In genomic region chr7:24981544-24981951, GRCh38 we compare ENCODE assay signal across 8 cellular contexts. TPM values are rescaled to one million over a fixed set of nuclear protein-coding genes. Genes with fewer than 3 reads are reported as not detected.
DNase-seq lines count a peak whose midpoint lies in the region; ATAC-seq and TF ChIP-seq lines count a peak whose summit lies in the region.

No MANE protein-coding gene starts in this region.

- intact Hi-C loops in dorsolateral prefrontal cortex (cut with DNase I) = loop anchor here (2.0 to 5.0 kb wide), 4 partner anchors 86 to 161 kb away; no protein-coding TSS in a partner anchor

- no peak for ATAC-seq in HG03442 (IDR thresholded peaks at IDR 0.05; ENCODE audit: unreplicated experiment)
- ATAC-seq in GM18858 (IDR thresholded peaks at IDR 0.05; ENCODE audit: unreplicated experiment) = no peak

- no peaks in the 10 kb centered on the region for H3K9me3 ChIP-seq in liver (ENCODE audit: control insufficient read depth in 4 of 4, low read length in 3 of 4)

- H3K4me1 ChIP-seq in liver (ENCODE audit: control insufficient read depth in 4 of 4, insufficient read depth in 4 of 4, low read length in 3 of 4) = peaks cover 9 to 26% (median 19%) of the 10 kb centered on the region in 4 donors

- H3K27me3 ChIP-seq in dorsolateral prefrontal cortex (no peaks in the 10 kb centered on the region), liver (ENCODE audit: control insufficient read depth in 4 of 4, insufficient read depth in 4 of 4, low read length in 3 of 4) (peaks cover 0 to 4% (median 0%) of the 10 kb centered on the region in 4 donors)

- TF ChIP-seq CTCF in dorsolateral prefrontal cortex (IDR thresholded peaks at IDR 0.05 in 54 of 56, conservative IDR thresholded peaks at IDR 0.05 in 2 of 56; ENCODE audit: low read depth in 1 of 56, partially characterized antibody in 56 of 56) (peak in 2 of 56 donors; percentile 22 to 24), liver (IDR thresholded peaks at IDR 0.05; ENCODE audit: low read depth, low read length, missing input control) (no peak)

- H3K4me3 ChIP-seq in dorsolateral prefrontal cortex (peak overlapping the region; percentile 62 to 94 (median 82)), liver (ENCODE audit: low read depth in 1 of 3, low read length in 3 of 3) (peak overlapping the region; percentile 27 to 85 (median 51))

- no peaks in the 10 kb centered on the region for H3K36me3 ChIP-seq in liver (ENCODE audit: control insufficient read depth in 4 of 4, insufficient read depth in 3 of 4, low read depth in 1 of 4, low read length in 3 of 4)

- peak overlapping the region in 1 of 2 donors; percentile 15 for H3K9ac ChIP-seq in liver (ENCODE audit: low read depth in 1 of 2, low read length in 2 of 2)

- TF ChIP-seq RAD21 in liver (IDR thresholded peaks at IDR 0.05) = no peak

- H3K27ac ChIP-seq in dorsolateral prefrontal cortex = peak overlapping the region in 56 of 59 donors; percentile 39 to 97 (median 86)
- no peak overlapping the region for H3K27ac ChIP-seq in liver (ENCODE audit: low read depth in 1 of 2, low read length in 2 of 2)

- 3% methylated on average over 33 of the region's 33 CpGs for WGBS in liver

- DNase-seq in Daoy (ENCODE audit: low read depth) (peak; percentile 74), LoVo (ENCODE audit: low spot score) (peak; percentile 29), dorsolateral prefrontal cortex (peak; percentile 30 to 90 (median 82))
- DNase-seq in activated CD4-positive, alpha-beta T cell treated with anti-CD3 and anti-CD28 coated beads for 4 hours = peak; percentile 46 to 66
- peak; percentile 69 to 73 for DNase-seq in stimulated activated CD4-positive, alpha-beta T cell treated with anti-CD3 and anti-CD28 coated beads, Interleukin-2, amount 100 ng/mL, for 24 hours

TF ChIP-seq in liver, 16 proteins besides CTCF, POLR2A, EP300 and RAD21:
- TF ChIP-seq FOXA1 (IDR thresholded peaks at IDR 0.05) = no peak
- no peak for TF ChIP-seq SP1 (IDR thresholded peaks at IDR 0.05)
- no peak for TF ChIP-seq NR2F2 (IDR thresholded peaks at IDR 0.05)
- no peak for TF ChIP-seq HNF4G (IDR thresholded peaks at IDR 0.05)

RNA-seq across cellular contexts. Expression of gene OSBPL3, which starts 1.6 kb away (rescaled TPM):
- 15.5 and 18.3 TPM in 2 replicates for total RNA-seq in Daoy (2014; rRNA removed; shearing (Covaris generic))
- total RNA-seq in dorsolateral prefrontal cortex = 10 to 100 TPM; 13.5 to 49.3 (median 28.3) TPM
- total RNA-seq in liver = 1 to 10 TPM; 1.1 to 3.0 TPM
- polyA plus RNA-seq in liver = 1 to 10 TPM in 1 of 2 donors, under 1 TPM in 1; 0.28 to 1.2 TPM

Comparison
In these comparisons a context has a peak if more than half of its experiments do, and no peak if none do; other contexts are left out.
1. DNase-seq: peak in every context shown above with its lines; median percentile 82 in dorsolateral prefrontal cortex; 74 in Daoy; 71 in stimulated activated CD4-positive, alpha-beta T cell treated with anti-CD3 and anti-CD28 coated beads, Interleukin-2, amount 100 ng/mL, for 24 hours; 56 in activated CD4-positive, alpha-beta T cell treated with anti-CD3 and anti-CD28 coated beads for 4 hours; 29 in LoVo.
2. H3K27ac ChIP-seq: peak in dorsolateral prefrontal cortex (56 of 59); none in liver (0 of 2).